In the genomic region with DNA sequence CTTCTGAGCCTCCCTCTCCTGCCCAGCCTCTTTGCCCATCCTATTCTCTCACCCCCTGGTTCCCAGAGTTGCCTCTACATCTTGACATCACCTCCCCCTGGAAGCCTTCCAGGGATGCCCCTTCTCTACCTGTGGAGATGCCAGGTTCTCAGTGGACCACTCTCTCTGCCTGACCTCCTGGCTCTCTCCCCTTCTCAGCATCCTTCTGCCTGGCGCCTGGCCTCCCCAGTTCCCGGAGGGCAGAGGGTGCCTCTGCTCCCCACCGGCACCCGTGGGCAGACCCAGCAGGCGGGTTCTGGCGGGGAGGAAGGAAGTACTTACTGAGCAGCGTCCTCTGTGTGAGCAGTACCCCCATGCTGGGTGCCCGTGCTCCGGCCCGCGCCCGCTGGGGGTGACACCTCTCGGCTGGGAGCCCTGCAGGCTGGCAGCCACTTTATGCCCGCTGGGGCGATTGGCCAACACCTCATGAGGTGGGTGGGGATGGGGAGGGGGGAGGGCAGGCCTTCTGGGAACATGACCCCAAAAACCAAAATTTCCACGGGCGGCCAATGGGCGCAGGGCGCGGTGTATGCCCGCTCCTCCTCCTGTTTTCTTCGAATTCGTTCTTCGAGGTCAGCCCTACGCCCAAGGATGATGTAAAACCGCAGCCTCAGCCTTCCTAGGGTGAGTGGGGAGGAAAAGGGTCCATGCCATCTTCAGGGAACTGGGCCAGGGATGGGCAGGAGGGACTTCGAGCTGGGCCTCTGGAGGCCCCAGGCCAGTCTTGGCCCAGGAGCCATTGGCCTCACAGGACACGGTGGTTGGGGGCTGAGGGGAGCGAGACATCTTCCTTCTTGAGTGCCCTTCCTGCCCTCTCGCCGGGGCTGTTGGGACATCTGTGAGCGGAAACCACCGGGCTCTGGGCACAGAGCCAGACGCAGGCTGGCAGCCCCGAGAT, we compare ENCODE assay signal across 8 cellular contexts. TPM values are rescaled to one million over a fixed set of nuclear protein-coding genes. Genes with fewer than 3 reads are reported as not detected.
DNase-seq lines count a peak whose midpoint lies in the region; ATAC-seq and TF ChIP-seq lines count a peak whose summit lies in the region.

OSM (minus strand) TSS at position 407 of the 937 bp plus-strand sequence; CDS start at position 355, 52 bp downstream.

- H3K9me3 ChIP-seq in upper lobe of left lung, result no peaks in the 10 kb centered on the region

- peak; percentile 44 to 55 for ATAC-seq in activated naive CD4-positive, alpha-beta T cell treated with anti-CD3 and anti-CD28 coated beads, Interleukin-2, amount 50 U/mL, for 72 hours
- ATAC-seq in naive B cell (ENCODE audit: low read depth in 2 of 2), result peak; percentile 36 to 40
- ATAC-seq in upper lobe of left lung (ENCODE audit: low FRiP score in 2 of 2), result peak; percentile 50

- peaks cover 7 to 18% (median 9%) of the 10 kb centered on the region in 4 donors for H3K4me1 ChIP-seq in upper lobe of left lung

- H3K27me3 ChIP-seq in upper lobe of left lung, result no peaks in the 10 kb centered on the region

- H3K9me3 Mint-ChIP-seq in activated naive CD4-positive, alpha-beta T cell treated with anti-CD3 and anti-CD28 coated beads, Interleukin-2, amount 50 U/mL, for 72 hours, result no peaks in the 10 kb centered on the region
- H3K9me3 Mint-ChIP-seq in naive B cell, result no peaks in the 10 kb centered on the region

- peak within 1 kb of the TSS; percentile 82 to 95 (median 88) for H3K27ac ChIP-seq in upper lobe of left lung

- H3K4me3 Mint-ChIP-seq in naive B cell, result peak within 1 kb of the TSS; percentile 82 to 96 (median 94)

- H3K27ac Mint-ChIP-seq in activated naive CD4-positive, alpha-beta T cell treated with anti-CD3 and anti-CD28 coated beads, Interleukin-2, amount 50 U/mL, for 72 hours, result peak within 1 kb of the TSS; percentile 97 to 98
- H3K27ac Mint-ChIP-seq in naive B cell, result peak within 1 kb of the TSS; percentile 95 to 100 (median 100)

- 43 to 66% methylated on average over 20 to 35 of the region's 35 CpGs for WGBS in upper lobe of left lung, 2 donors

- TF ChIP-seq CTCF in upper lobe of left lung (IDR thresholded peaks at IDR 0.05), result no peak

- H3K27me3 Mint-ChIP-seq in naive B cell, result no peaks in the 10 kb centered on the region

- DNase-seq in activated naive CD4-positive, alpha-beta T cell treated with anti-CD3 and anti-CD28 coated beads, Interleukin-2, amount 50 U/mL, for 72 hours (ENCODE audit: low spot score in 2 of 2), result peak; percentile 62 to 88
- DNase-seq in naive B cell (peak; percentile 72), upper lobe of left lung (peak; percentile 89 to 90), NCI-H2227 treated with DMSO at 0.1 percent for 48 hours (lab: John Stamatoyannopoulos, UW) (no peak), hepatic stellate cell (ENCODE audit: low spot score) (no peak), NCI-H524 treated with DMSO at 0.1 percent for 48 hours (lab: John Stamatoyannopoulos, UW) (no peak)

- TF ChIP-seq POLR2A in GM15510 (IDR thresholded peaks at IDR 0.05; ENCODE audit: borderline replicate concordance, extremely low read depth, insufficient read length) (peak; percentile 5), Raji (IDR thresholded peaks at IDR 0.05; ENCODE audit: insufficient read depth, low read depth, low read length) (peak; percentile 39; the same call in 1 of the 2 replicates), upper lobe of left lung (IDR thresholded peaks at IDR 0.05) (peak in 1 of 4 donors; percentile 46)

- peak within 1 kb of the TSS in 3 of 4 donors; percentile 33 to 52 (median 35) for H3K4me3 ChIP-seq in upper lobe of left lung

- H3K36me3 ChIP-seq in upper lobe of left lung, result no peaks in the 10 kb centered on the region

- H3K36me3 Mint-ChIP-seq in activated naive CD4-positive, alpha-beta T cell treated with anti-CD3 and anti-CD28 coated beads, Interleukin-2, amount 50 U/mL, for 72 hours, result peaks cover 22 to 75% of the 10 kb centered on the region in 2 donors
- H3K36me3 Mint-ChIP-seq in naive B cell, result no peaks in the 10 kb centered on the region

- TF ChIP-seq EP300 in upper lobe of left lung (IDR thresholded peaks at IDR 0.05), result no peak

- H3K4me1 Mint-ChIP-seq in naive B cell, result peaks cover 24 to 42% (median 33%) of the 10 kb centered on the region in 3 donors

RNA-seq across cellular contexts. Expression of gene OSM, which starts in this region (rescaled TPM):
- 10 to 100 TPM; 16.1 to 40.4 TPM for total RNA-seq in activated naive CD4-positive, alpha-beta T cell treated with anti-CD3 and anti-CD28 coated beads, Interleukin-2, amount 50 U/mL, for 72 hours
- polyA plus RNA-seq in naive B cell (ENCODE audit: low read depth in 6 of 6), result 1 to 10 TPM in 5 of 6 donors, under 1 TPM in 1; 0.66 to 4.7 (median 1.3) TPM
- 10 to 100 TPM in 1 of 6 donors, 1 to 10 TPM in 4, under 1 TPM in 1; 0.98 to 11.7 (median 5.1) TPM for total RNA-seq in upper lobe of left lung

Comparison
In these comparisons a context has a peak if more than half of its experiments do, and no peak if none do; other contexts are left out.
1. DNase-seq: peak in activated naive CD4-positive, alpha-beta T cell treated with anti-CD3 and anti-CD28 coated beads, Interleukin-2, amount 50 U/mL, for 72 hours (2 of 2), naive B cell (single experiment) and upper lobe of left lung (2 of 2); none in NCI-H2227 treated with DMSO at 0.1 percent for 48 hours (single experiment), hepatic stellate cell (single experiment) and NCI-H524 treated with DMSO at 0.1 percent for 48 hours (single experiment).
2. Peak in every context shown above with its lines, with median percentiles within 50 percentile points of each other: ATAC-seq.